Comparison of ENCODE assay signal across 8 cellular contexts in the genomic region with DNA sequence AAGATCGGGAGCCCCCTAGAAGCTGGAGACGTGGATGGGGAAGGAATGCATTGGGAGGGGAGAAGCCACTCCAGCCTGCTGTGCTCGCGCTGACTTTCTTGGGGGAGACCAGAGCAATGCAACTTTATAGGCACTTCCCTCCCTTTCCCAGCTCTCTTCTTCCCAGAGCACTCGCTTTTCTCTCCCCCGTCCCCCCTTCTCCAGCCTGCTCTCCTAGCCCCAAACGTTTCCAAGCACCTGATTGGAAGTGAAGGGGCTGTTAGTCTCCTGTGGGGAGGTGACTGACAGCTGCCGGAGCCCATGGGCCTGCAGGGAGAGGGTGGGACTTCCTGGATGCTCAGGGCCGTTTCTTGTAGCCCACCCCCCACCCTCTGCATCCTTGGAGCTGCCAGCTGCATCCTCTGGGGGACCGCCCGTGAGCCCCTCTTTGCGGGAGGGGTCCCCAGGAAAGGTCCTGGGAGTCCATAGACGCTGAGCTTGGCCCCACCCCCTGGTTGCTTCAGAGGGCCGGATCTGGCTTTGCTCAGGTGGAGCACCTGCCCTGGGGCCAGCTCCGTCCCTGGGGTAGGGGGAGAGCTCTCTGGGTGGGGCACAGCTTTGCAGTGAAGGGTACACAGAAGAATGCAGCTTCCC. TPM values are rescaled to one million over a fixed set of nuclear protein-coding genes. Genes with fewer than 3 reads are reported as not detected.
DNase-seq lines count a peak whose midpoint lies in the region; ATAC-seq, FAIRE-seq and TF ChIP-seq lines count a peak whose summit lies in the region.

No MANE protein-coding gene starts in this region.

- no peaks in the 10 kb centered on the region for H3K9me3 Mint-ChIP-seq in activated CD4-positive, alpha-beta memory T cell treated with anti-CD3 and anti-CD28 coated beads, Interleukin-2, amount 10 ng/mL, durations not matched to agents 7 days and 5 days

- no peak for TF ChIP-seq EP300 in sigmoid colon (IDR thresholded peaks at IDR 0.05)

- H3K4me1 ChIP-seq in sigmoid colon (peaks cover 0 to 33% (median 27%) of the 10 kb centered on the region in 4 donors), mucosa of descending colon (ENCODE audit: low read depth) (peaks cover 12% of the 10 kb centered on the region)

- H3K27me3 Mint-ChIP-seq in activated CD4-positive, alpha-beta memory T cell treated with anti-CD3 and anti-CD28 coated beads, Interleukin-2, amount 10 ng/mL, durations not matched to agents 7 days and 5 days, result no peaks in the 10 kb centered on the region

- ATAC-seq in mucosa of descending colon (no peak), GM19452 (IDR thresholded peaks at IDR 0.05; ENCODE audit: unreplicated experiment) (no peak), HG02623 (IDR thresholded peaks at IDR 0.05; ENCODE audit: unreplicated experiment) (no peak)

- no peak for TF ChIP-seq CTCF in sigmoid colon (IDR thresholded peaks at IDR 0.05)
- TF ChIP-seq CTCF in mucosa of descending colon (IDR thresholded peaks at IDR 0.05), result no peak

- H3K27ac Mint-ChIP-seq in activated CD4-positive, alpha-beta memory T cell treated with anti-CD3 and anti-CD28 coated beads, Interleukin-2, amount 10 ng/mL, durations not matched to agents 7 days and 5 days, result peak overlapping the region; percentile 65

- H3K36me3 ChIP-seq in sigmoid colon, result peaks cover 6 to 45% (median 17%) of the 10 kb centered on the region in 4 donors
- H3K36me3 ChIP-seq in mucosa of descending colon (ENCODE audit: low read depth), result peaks cover 6% of the 10 kb centered on the region

- H3K9me3 ChIP-seq in sigmoid colon (no peaks in the 10 kb centered on the region), mucosa of descending colon (no peaks in the 10 kb centered on the region)

- DNase-seq in NCI-H1436 (lab: John Stamatoyannopoulos, UW), result peak; percentile 78
- no peak for DNase-seq in activated CD4-positive, alpha-beta memory T cell treated with anti-CD3 and anti-CD28 coated beads, Interleukin-2, amount 10 ng/mL, durations not matched to agents 7 days and 5 days
- peak; percentile 45 for DNase-seq in globus pallidus (ENCODE audit: low spot score)
- no peak for DNase-seq in sigmoid colon
- no peak for DNase-seq in mucosa of descending colon

- intact Hi-C loops in sigmoid colon (cut with DNase I) (loop anchor here (5.0 kb wide), 1 partner anchor 507 kb away; no protein-coding TSS in a partner anchor), mucosa of descending colon (cut with DNase I, micrococcal nuclease) (no loop called here)

- POLR2A ChIA-PET in activated CD4-positive, alpha-beta memory T cell treated with anti-CD3 and anti-CD28 coated beads, Interleukin-2, amount 10 ng/mL, durations not matched to agents 7 days and 5 days (lab: Charles Lee), result interaction anchor here (1.0 kb wide), 1 partner anchor 11 kb away, joined by 3 read pairs; no protein-coding TSS in a partner anchor

- no peak for TF ChIP-seq POLR2A in sigmoid colon (IDR thresholded peaks at IDR 0.05)

- H3K27ac ChIP-seq in sigmoid colon, result peak overlapping the region in 3 of 4 donors; percentile 83 to 95 (median 84)

- CTCF ChIA-PET in activated CD4-positive, alpha-beta memory T cell treated with anti-CD3 and anti-CD28 coated beads, Interleukin-2, amount 10 ng/mL, durations not matched to agents 7 days and 5 days (lab: Charles Lee), result interaction anchor here (1.0 kb wide), 1 partner anchor 70 kb away, joined by 4 read pairs; no protein-coding TSS in a partner anchor

- no peaks in the 10 kb centered on the region for H3K27me3 ChIP-seq in sigmoid colon

- peak; percentile 96 for FAIRE-seq in G401.6 (lab: Jason Lieb, UNC)

- H3K4me3 Mint-ChIP-seq in activated CD4-positive, alpha-beta memory T cell treated with anti-CD3 and anti-CD28 coated beads, Interleukin-2, amount 10 ng/mL, durations not matched to agents 7 days and 5 days, result peak overlapping the region; percentile 71

- H3K4me3 ChIP-seq in sigmoid colon, result peak overlapping the region in 3 of 4 donors; percentile 94 to 100 (median 99)
- no peak overlapping the region for H3K4me3 ChIP-seq in mucosa of descending colon

- peaks cover 6% of the 10 kb centered on the region for H3K36me3 Mint-ChIP-seq in activated CD4-positive, alpha-beta memory T cell treated with anti-CD3 and anti-CD28 coated beads, Interleukin-2, amount 10 ng/mL, durations not matched to agents 7 days and 5 days (ENCODE audit: low read depth)

- 22 to 69% methylated on average over 15 of the region's 15 CpGs for WGBS in sigmoid colon, 2 donors

- peaks cover 24% of the 10 kb centered on the region for H3K4me1 Mint-ChIP-seq in activated CD4-positive, alpha-beta memory T cell treated with anti-CD3 and anti-CD28 coated beads, Interleukin-2, amount 10 ng/mL, durations not matched to agents 7 days and 5 days

RNA-seq across cellular contexts. Expression of a gene that starts 2.5 kb away (rescaled TPM):
- 10 to 100 TPM; 47.1 to 50.6 TPM for total RNA-seq in activated CD4-positive, alpha-beta memory T cell treated with anti-CD3 and anti-CD28 coated beads, Interleukin-2, amount 10 ng/mL, durations not matched to agents 7 days and 5 days
- 10 to 100 TPM; 31.0 to 45.5 (median 40.4) TPM for total RNA-seq in sigmoid colon
- 10 to 100 TPM; 19.8 to 78.2 (median 22.2) TPM for polyA plus RNA-seq in sigmoid colon
- 10 to 100 TPM; 35.6 to 49.2 (median 39.0) TPM for total RNA-seq in mucosa of descending colon

RNA-seq across cellular contexts. Expression of a gene that starts 17.0 kb away (rescaled TPM):
- total RNA-seq in activated CD4-positive, alpha-beta memory T cell treated with anti-CD3 and anti-CD28 coated beads, Interleukin-2, amount 10 ng/mL, durations not matched to agents 7 days and 5 days, result 10 to 100 TPM; 49.6 to 50.1 TPM
- total RNA-seq in sigmoid colon, result 100 to 1,000 TPM in 1 of 4 donors, 10 to 100 TPM in 3; 47.1 to 103 (median 62.7) TPM
- polyA plus RNA-seq in sigmoid colon, result 100 to 1,000 TPM in 2 of 3 donors, 10 to 100 TPM in 1; 96.3 to 160 (median 114) TPM
- total RNA-seq in mucosa of descending colon, result 100 to 1,000 TPM in 1 of 3 donors, 10 to 100 TPM in 2; 79.1 to 104 (median 96.3) TPM

RNA-seq across cellular contexts. Expression of a gene that starts 43.7 kb away (rescaled TPM):
- not detected for total RNA-seq in activated CD4-positive, alpha-beta memory T cell treated with anti-CD3 and anti-CD28 coated beads, Interleukin-2, amount 10 ng/mL, durations not matched to agents 7 days and 5 days
- total RNA-seq in sigmoid colon, result 10 to 100 TPM; 41.3 to 71.7 (median 55.9) TPM
- 10 to 100 TPM in 1 of 3 donors, 1 to 10 TPM in 1, under 1 TPM in 1; 0.69 to 22.3 (median 1.8) TPM for polyA plus RNA-seq in sigmoid colon
- 10 to 100 TPM in 1 of 3 donors, 1 to 10 TPM in 2; 2.8 to 90.0 (median 3.4) TPM for total RNA-seq in mucosa of descending colon

Comparison
In these comparisons a context has a peak if more than half of its experiments do, and no peak if none do; other contexts are left out.
1. DNase-seq: peak in NCI-H1436 (single experiment) and globus pallidus (single experiment); none in activated CD4-positive, alpha-beta memory T cell treated with anti-CD3 and anti-CD28 coated beads, Interleukin-2, amount 10 ng/mL, durations not matched to agents 7 days and 5 days (single experiment), sigmoid colon (single experiment) and mucosa of descending colon (0 of 3).